ENCODE assay signal across 18 cellular contexts in genomic region chr1:218869276-218869675, GRCh38.
"Had no signal": no experiment of that assay in that cellular context is flagged by ENCODE, and none has a peak within 500 bp of the region (broad histone marks: within the 10 kb centered on the region; RNA-seq: fewer than 3 reads in every experiment).

No MANE protein-coding gene starts in this region.

- H3K4me1 ChIP-seq: esophagus squamous epithelium, right atrium auricular region, sigmoid colon had no signal

- H3K27ac ChIP-seq: epithelial cell of prostate, esophagus squamous epithelium, neutrophil, right atrium auricular region, sigmoid colon, stomach, thoracic aorta had no signal

- H3K27me3 Mint-ChIP-seq: effector memory CD8-positive, alpha-beta T cell had no signal

- DNase-seq: effector memory CD8-positive, alpha-beta T cell; esophagus squamous epithelium; foreskin fibroblast; immature natural killer cell; mucosa of descending colon; naive thymus-derived CD8-positive, alpha-beta T cell; posterior cingulate gyrus; sigmoid colon; small intestine; stimulated activated CD4-positive, alpha-beta T cell treated with anti-CD3 and anti-CD28 coated beads, Interleukin-12 subunit alpha, Interleukin-12 subunit beta, amount 100 ng/mL, for 4 hours; stimulated activated naive CD4-positive, alpha-beta T cell; stomach; substantia nigra; trophoblast cell had no signal

- H3K4me1 Mint-ChIP-seq: immature natural killer cell; naive thymus-derived CD8-positive, alpha-beta T cell had no signal

- ATAC-seq: effector memory CD8-positive, alpha-beta T cell; mucosa of descending colon; naive thymus-derived CD8-positive, alpha-beta T cell had no signal

- H3K27me3 ChIP-seq: esophagus squamous epithelium, neutrophil, right atrium auricular region, sigmoid colon, stomach had no signal

- H3K9me3 ChIP-seq: esophagus squamous epithelium, mucosa of descending colon, neutrophil, right atrium auricular region, sigmoid colon, stomach, thoracic aorta had no signal

- H3K27ac Mint-ChIP-seq: effector memory CD8-positive, alpha-beta T cell; immature natural killer cell; naive thymus-derived CD8-positive, alpha-beta T cell had no signal

- H3K36me3 ChIP-seq: esophagus squamous epithelium, neutrophil, right atrium auricular region, sigmoid colon, stomach, thoracic aorta had no signal

- H3K4me3 Mint-ChIP-seq: effector memory CD8-positive, alpha-beta T cell; immature natural killer cell; naive thymus-derived CD8-positive, alpha-beta T cell had no signal

- H3K4me3 ChIP-seq: esophagus squamous epithelium, mucosa of descending colon, right atrium auricular region, sigmoid colon, stomach, thoracic aorta had no signal

- FAIRE-seq: small intestine had no signal

- H3K36me3 Mint-ChIP-seq: immature natural killer cell; naive thymus-derived CD8-positive, alpha-beta T cell had no signal
